ENCODE assay signal across 1 cellular context in the genomic region with DNA sequence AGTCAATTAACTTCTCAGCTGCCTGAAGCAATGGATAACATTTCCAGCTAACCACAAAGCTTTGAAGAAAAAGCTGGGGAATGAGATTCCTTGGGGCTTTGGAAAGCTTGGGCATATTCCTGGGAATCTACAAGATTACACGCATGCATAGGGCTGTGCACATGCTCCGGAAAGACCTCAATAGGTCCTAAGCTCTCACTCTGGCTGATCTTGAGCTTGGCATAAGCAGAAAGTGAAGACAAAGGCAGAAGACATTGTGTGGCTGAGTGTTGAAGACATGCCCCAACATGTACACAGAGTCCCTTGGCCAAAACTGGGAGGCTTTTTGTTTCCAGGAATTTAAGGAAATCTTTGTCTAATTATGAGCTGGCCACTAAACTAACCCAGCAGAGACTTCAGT.
TF ChIP-seq lines count a peak whose summit lies in the region.

No MANE protein-coding gene starts in this region.

TF ChIP-seq in SK-N-SH, 30 proteins besides CTCF, POLR2A, EP300 and RAD21 (continued from another document):
- TF ChIP-seq, protein P1, sequence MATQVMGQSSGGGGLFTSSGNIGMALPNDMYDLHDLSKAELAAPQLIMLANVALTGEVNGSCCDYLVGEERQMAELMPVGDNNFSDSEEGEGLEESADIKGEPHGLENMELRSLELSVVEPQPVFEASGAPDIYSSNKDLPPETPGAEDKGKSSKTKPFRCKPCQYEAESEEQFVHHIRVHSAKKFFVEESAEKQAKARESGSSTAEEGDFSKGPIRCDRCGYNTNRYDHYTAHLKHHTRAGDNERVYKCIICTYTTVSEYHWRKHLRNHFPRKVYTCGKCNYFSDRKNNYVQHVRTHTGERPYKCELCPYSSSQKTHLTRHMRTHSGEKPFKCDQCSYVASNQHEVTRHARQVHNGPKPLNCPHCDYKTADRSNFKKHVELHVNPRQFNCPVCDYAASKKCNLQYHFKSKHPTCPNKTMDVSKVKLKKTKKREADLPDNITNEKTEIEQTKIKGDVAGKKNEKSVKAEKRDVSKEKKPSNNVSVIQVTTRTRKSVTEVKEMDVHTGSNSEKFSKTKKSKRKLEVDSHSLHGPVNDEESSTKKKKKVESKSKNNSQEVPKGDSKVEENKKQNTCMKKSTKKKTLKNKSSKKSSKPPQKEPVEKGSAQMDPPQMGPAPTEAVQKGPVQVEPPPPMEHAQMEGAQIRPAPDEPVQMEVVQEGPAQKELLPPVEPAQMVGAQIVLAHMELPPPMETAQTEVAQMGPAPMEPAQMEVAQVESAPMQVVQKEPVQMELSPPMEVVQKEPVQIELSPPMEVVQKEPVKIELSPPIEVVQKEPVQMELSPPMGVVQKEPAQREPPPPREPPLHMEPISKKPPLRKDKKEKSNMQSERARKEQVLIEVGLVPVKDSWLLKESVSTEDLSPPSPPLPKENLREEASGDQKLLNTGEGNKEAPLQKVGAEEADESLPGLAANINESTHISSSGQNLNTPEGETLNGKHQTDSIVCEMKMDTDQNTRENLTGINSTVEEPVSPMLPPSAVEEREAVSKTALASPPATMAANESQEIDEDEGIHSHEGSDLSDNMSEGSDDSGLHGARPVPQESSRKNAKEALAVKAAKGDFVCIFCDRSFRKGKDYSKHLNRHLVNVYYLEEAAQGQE (IDR thresholded peaks at IDR 0.05; ENCODE audit: low read depth, low read length): no peak
- TF ChIP-seq GATA2 (CRISPR knock-in tag; IDR thresholded peaks at IDR 0.05): no peak
- no peak for TF ChIP-seq RFX5 (IDR thresholded peaks at IDR 0.05; ENCODE audit: low read length)
TF ChIP-seq in SK-N-SH: peak in this region for 0.
